ENCODE assay signal across 1 cellular context in the genomic region with DNA sequence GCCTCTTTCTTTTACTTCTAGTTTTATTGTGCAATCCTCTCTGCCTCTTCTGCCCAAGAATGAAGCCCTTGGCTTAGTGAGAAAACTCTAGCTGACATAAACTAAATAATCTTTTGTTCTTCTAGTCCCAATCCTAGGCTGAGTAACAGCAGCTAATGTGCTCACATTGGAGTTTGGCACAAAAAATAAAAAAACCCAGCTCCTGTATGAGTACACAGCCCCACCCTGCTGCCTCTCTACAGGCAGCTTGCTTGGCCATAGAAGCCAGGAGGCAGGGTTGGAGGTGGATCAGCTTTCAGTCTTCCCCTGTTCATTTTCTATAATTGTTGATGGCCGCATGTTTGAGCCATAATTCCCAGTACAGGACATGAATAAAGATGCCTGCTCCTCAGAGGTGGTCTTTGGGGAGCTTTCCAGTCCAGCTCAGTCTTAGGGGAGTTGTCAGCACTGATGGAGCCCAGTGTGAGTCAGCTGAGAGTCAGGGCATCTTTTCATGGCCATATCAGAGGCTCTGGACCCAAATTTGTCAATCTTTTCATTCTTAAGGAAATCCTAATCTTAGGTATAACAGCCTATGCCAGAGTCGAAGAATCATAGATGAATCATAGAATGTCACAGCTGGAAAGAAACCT.
TF ChIP-seq lines count a peak whose summit lies in the region.

No MANE protein-coding gene starts in this region.

TF ChIP-seq in HepG2, 621 proteins besides CTCF, POLR2A, EP300 and RAD21:
- no peak for TF ChIP-seq PAX8 (CRISPR knock-in tag; IDR thresholded peaks at IDR 0.05; ENCODE audit: borderline replicate concordance)
- no peak for TF ChIP-seq AHR (CRISPR knock-in tag; IDR thresholded peaks at IDR 0.05)
- no peak for TF ChIP-seq BCL3 (CRISPR knock-in tag; IDR thresholded peaks at IDR 0.05)
- TF ChIP-seq CEBPB (IDR thresholded peaks at IDR 0.05; ENCODE audit: borderline replicate concordance, low read depth, low read length): peak; percentile 20; the same call in 1 of the 2 replicates
